ENCODE assay signal across 17 cellular contexts in the genomic region with DNA sequence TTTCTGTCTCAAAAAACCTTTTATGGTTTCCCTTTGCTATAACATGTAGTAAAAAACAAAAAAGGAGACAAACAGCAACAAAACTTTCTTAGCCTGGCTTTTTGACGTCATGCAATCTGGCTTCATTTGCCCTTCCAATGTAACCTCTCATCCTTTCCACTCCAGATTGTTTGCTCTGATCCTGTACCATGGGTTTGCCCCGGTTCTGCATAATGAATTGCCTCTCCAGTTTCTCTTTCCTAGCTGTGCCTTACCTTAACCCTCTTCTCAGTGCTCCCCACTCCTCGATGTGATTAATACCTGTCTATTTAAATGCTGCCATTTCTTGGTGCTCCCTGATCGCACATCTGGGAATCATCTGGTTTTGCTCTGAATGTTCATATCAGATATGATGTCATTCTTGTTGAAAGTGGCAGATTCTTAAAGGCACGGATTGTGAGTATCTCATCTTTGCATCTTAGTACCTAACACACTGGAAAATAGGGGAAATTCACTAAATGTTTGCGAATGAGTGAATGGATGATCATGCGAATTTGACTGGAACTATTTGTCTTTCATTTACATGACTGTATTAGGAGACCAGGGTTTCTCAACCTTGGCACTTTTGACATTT. TPM values are rescaled to one million over a fixed set of nuclear protein-coding genes. Genes with fewer than 3 reads are reported as not detected.
DNase-seq lines count a peak whose midpoint lies in the region; TF ChIP-seq lines count a peak whose summit lies in the region.
"Had no signal": no experiment of that assay in that cellular context is flagged by ENCODE, and none has a peak within 500 bp of the region (broad histone marks: within the 10 kb centered on the region; RNA-seq: fewer than 3 reads in every experiment).

No MANE protein-coding gene starts in this region.

- no peak overlapping the region for H3K4me3 Mint-ChIP-seq in activated naive CD8-positive, alpha-beta T cell treated with anti-CD3 and anti-CD28 coated beads for 36 hours
- H3K4me3 Mint-ChIP-seq: CD4-positive, CD25-positive, alpha-beta regulatory T cell had no signal

- peaks cover 16% of the 10 kb centered on the region for H3K79me1 ChIP-seq in trophoblast cell (ENCODE audit: low read length)

- H3K27me3 ChIP-seq in SK-N-SH (ENCODE audit: insufficient read depth) (no peaks in the 10 kb centered on the region), trophoblast cell (ENCODE audit: insufficient read depth, low read length) (no peaks in the 10 kb centered on the region)
- H3K27me3 ChIP-seq: BE2C, MG63, SJCRH30 had no signal

- POLR2A ChIA-PET in SK-N-SH (lab: Yijun Ruan, JAX), result no interaction called here

- H3K14ac ChIP-seq in trophoblast cell (ENCODE audit: low read length), result no peak overlapping the region

- no peaks in the 10 kb centered on the region for H3K27me3 Mint-ChIP-seq in activated naive CD8-positive, alpha-beta T cell treated with anti-CD3 and anti-CD28 coated beads for 36 hours
- H3K27me3 Mint-ChIP-seq: CD4-positive, CD25-positive, alpha-beta regulatory T cell had no signal

- H3K4me1 ChIP-seq in SK-N-SH (ENCODE audit: control insufficient read depth in 1 of 2, insufficient read depth in 2 of 2, low read depth in 1 of 2, low read length in 1 of 2) (peaks cover 0 to 19% of the 10 kb centered on the region in 2 experiments; a peak in 2 of 4 replicates), trophoblast cell (ENCODE audit: control insufficient read depth in 1 of 2, insufficient read depth in 2 of 2, low read length in 2 of 2) (peaks cover 3 to 7% of the 10 kb centered on the region in 2 experiments)
- H3K4me1 ChIP-seq: BE2C, SJCRH30 had no signal

- H3K4me1 Mint-ChIP-seq in activated naive CD8-positive, alpha-beta T cell treated with anti-CD3 and anti-CD28 coated beads for 36 hours, result no peaks in the 10 kb centered on the region
- H3K4me1 Mint-ChIP-seq: CD4-positive, CD25-positive, alpha-beta regulatory T cell had no signal

- H3K4me3 ChIP-seq in SK-N-SH (ENCODE audit: low read depth in 2 of 2, low read length in 1 of 2), result no peak overlapping the region
- no peak overlapping the region for H3K4me3 ChIP-seq in trophoblast cell (ENCODE audit: low read depth, low read length)
- H3K4me3 ChIP-seq: GM12878, GM23248, MG63, SJCRH30 had no signal

- peak overlapping the region; percentile 43 for H4K91ac ChIP-seq in trophoblast cell (ENCODE audit: low read depth, low read length)

- no peaks in the 10 kb centered on the region for H3F3A ChIP-seq in SK-N-SH (replicated peaks; ENCODE audit: insufficient read depth)

- 4% methylated on average over 7 of the region's 7 CpGs for WGBS in SK-N-SH (ENCODE audit: low lambda C conversion rate)
- WGBS in trophoblast cell (ENCODE audit: extremely low coverage, insufficient coverage, insufficient read length), result no CpG with 5 or more reads among the region's 7 CpGs

- TF ChIP-seq EP300 in SK-N-SH (IDR thresholded peaks at IDR 0.05; ENCODE audit: borderline replicate concordance in 1 of 2, low read depth in 1 of 2, low read length in 1 of 2), result peak in 1 of 2 experiments; percentile 64; a peak in 2 of 4 replicates

- no peaks in the 10 kb centered on the region for H4K20me1 ChIP-seq in SK-N-SH (ENCODE audit: insufficient read depth)

- H4K12ac ChIP-seq in trophoblast cell (ENCODE audit: low read depth, low read length), result no peak overlapping the region

- DNase-seq in NCI-H82 (lab: John Stamatoyannopoulos, UW), result peak; percentile 38
- no peak for DNase-seq in NCI-H82 treated with DMSO at 0.1 percent for 48 hours (lab: John Stamatoyannopoulos, UW; ENCODE audit: unreplicated experiment)
- DNase-seq in NCI-H187 treated with DMSO at 0.1 percent for 48 hours (lab: John Stamatoyannopoulos, UW), result peak; percentile 26
- DNase-seq in SK-N-SH, result peak; percentile 31
- peak in 1 of 2 donors; percentile 70 for DNase-seq in trophoblast cell
- DNase-seq in activated naive CD8-positive, alpha-beta T cell treated with anti-CD3 and anti-CD28 coated beads for 36 hours, result no peak
- no peak for DNase-seq in activated gamma-delta T cell treated with Interleukin-2 at 50 U/mL for 16 hours
- no peak for DNase-seq in NCI-H345 treated with DMSO at 0.1 percent for 48 hours (lab: John Stamatoyannopoulos, UW; ENCODE audit: unreplicated experiment)
- DNase-seq: BE2C; Caco-2; CD4-positive, CD25-positive, alpha-beta regulatory T cell; GM23248; MG63; NCI-H1048; NCI-H146; SJCRH30 had no signal

- H3K9me2 ChIP-seq in SK-N-SH, result no peaks in the 10 kb centered on the region

- H2BK5ac ChIP-seq in trophoblast cell (ENCODE audit: low read depth, low read length, poor library complexity), result no peak overlapping the region

- H3K4ac ChIP-seq in trophoblast cell (ENCODE audit: low read depth, low read length), result no peak overlapping the region

- no peaks in the 10 kb centered on the region for H3K36me3 Mint-ChIP-seq in activated naive CD8-positive, alpha-beta T cell treated with anti-CD3 and anti-CD28 coated beads for 36 hours
- H3K36me3 Mint-ChIP-seq: CD4-positive, CD25-positive, alpha-beta regulatory T cell had no signal

- H3K79me2 ChIP-seq in SK-N-SH (ENCODE audit: insufficient read depth) (no peaks in the 10 kb centered on the region), trophoblast cell (ENCODE audit: control insufficient read depth, insufficient read depth, low read length, poor library complexity) (peaks cover 2% of the 10 kb centered on the region)

- no peak overlapping the region for H3K18ac ChIP-seq in trophoblast cell (ENCODE audit: low read length)

- peak overlapping the region in 1 of 2 experiments; percentile 66; a peak in 2 of 4 replicates for H3K27ac ChIP-seq in SK-N-SH (ENCODE audit: low read depth in 2 of 2, low read length in 1 of 2)
- no peak overlapping the region for H3K27ac ChIP-seq in trophoblast cell (ENCODE audit: low read depth, low read length)
- H3K27ac ChIP-seq: GM23248, SJCRH30 had no signal

- no peak for TF ChIP-seq RAD21 in SK-N-SH (IDR thresholded peaks at IDR 0.05; ENCODE audit: low read length)

- H3K9me3 ChIP-seq in SK-N-SH (no peaks in the 10 kb centered on the region), trophoblast cell (ENCODE audit: insufficient read depth, low read depth, low read length) (no peaks in the 10 kb centered on the region)
- H3K9me3 ChIP-seq: BE2C, MG63, SJCRH30 had no signal

- no peak overlapping the region for H4K8ac ChIP-seq in trophoblast cell (ENCODE audit: low read depth, low read length)

- peak overlapping the region; percentile 30 for H2AK5ac ChIP-seq in trophoblast cell (ENCODE audit: low read length)

- peak overlapping the region; percentile 73 for H2BK12ac ChIP-seq in trophoblast cell (ENCODE audit: low read length)

- no peak overlapping the region for H3K27ac Mint-ChIP-seq in activated naive CD8-positive, alpha-beta T cell treated with anti-CD3 and anti-CD28 coated beads for 36 hours
- H3K27ac Mint-ChIP-seq: CD4-positive, CD25-positive, alpha-beta regulatory T cell had no signal

- H2AFZ ChIP-seq in SK-N-SH (ENCODE audit: low read depth), result no peak overlapping the region
- H2AFZ ChIP-seq in trophoblast cell (ENCODE audit: insufficient read depth, low read length, poor library complexity), result no peak overlapping the region
- H2AFZ ChIP-seq: GM23248 had no signal

- H3K23ac ChIP-seq in trophoblast cell (ENCODE audit: low read length), result no peak overlapping the region

- H2BK120ac ChIP-seq in trophoblast cell (ENCODE audit: insufficient read depth, low read length, poor library complexity), result peak overlapping the region; percentile 16

- H3K4me2 ChIP-seq in SK-N-SH (no peak overlapping the region), trophoblast cell (ENCODE audit: low read length) (no peak overlapping the region)

- CTCF ChIA-PET in SK-N-SH (lab: Yijun Ruan, JAX), result interaction anchor here (0.6 to 2.2 kb wide), 3 partner anchors 45 to 64 kb away, joined by 3 to 9 read pairs (median 3); a partner anchor contains a TSS

- no peaks in the 10 kb centered on the region for H3K36me3 ChIP-seq in SK-N-SH (replicated peaks in 1 of 2; ENCODE audit: control insufficient read depth in 1 of 2, insufficient read depth in 2 of 2, low read length in 1 of 2)
- no peaks in the 10 kb centered on the region for H3K36me3 ChIP-seq in trophoblast cell (ENCODE audit: control insufficient read depth in 1 of 2, insufficient read depth in 2 of 2, low read length in 2 of 2)
- H3K36me3 ChIP-seq: BE2C, MG63, SJCRH30 had no signal

- H3K9me3 Mint-ChIP-seq in activated naive CD8-positive, alpha-beta T cell treated with anti-CD3 and anti-CD28 coated beads for 36 hours, result no peaks in the 10 kb centered on the region

- no peak for TF ChIP-seq CTCF in SK-N-SH (IDR thresholded peaks at IDR 0.05)

- H3K9ac ChIP-seq in SK-N-SH (no peak overlapping the region), trophoblast cell (ENCODE audit: low read length) (no peak overlapping the region)
- H3K9ac ChIP-seq: GM23248 had no signal

TF ChIP-seq in SK-N-SH, 30 proteins besides CTCF, POLR2A, EP300 and RAD21 (continues in another document):
- TF ChIP-seq, protein P1, sequence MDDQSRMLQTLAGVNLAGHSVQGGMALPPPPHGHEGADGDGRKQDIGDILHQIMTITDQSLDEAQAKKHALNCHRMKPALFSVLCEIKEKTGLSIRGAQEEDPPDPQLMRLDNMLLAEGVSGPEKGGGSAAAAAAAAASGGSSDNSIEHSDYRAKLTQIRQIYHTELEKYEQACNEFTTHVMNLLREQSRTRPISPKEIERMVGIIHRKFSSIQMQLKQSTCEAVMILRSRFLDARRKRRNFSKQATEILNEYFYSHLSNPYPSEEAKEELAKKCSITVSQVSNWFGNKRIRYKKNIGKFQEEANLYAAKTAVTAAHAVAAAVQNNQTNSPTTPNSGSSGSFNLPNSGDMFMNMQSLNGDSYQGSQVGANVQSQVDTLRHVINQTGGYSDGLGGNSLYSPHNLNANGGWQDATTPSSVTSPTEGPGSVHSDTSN (IDR thresholded peaks at IDR 0.05), result no peak
- no peak for TF ChIP-seq JUND (IDR thresholded peaks at IDR 0.05)
- TF ChIP-seq GATA2 (CRISPR knock-in tag; IDR thresholded peaks at IDR 0.05), result peak; percentile 89

RNA-seq across cellular contexts. Expression of a gene that starts 50.5 kb away (rescaled TPM):
- 16.0 and 25.7 TPM in 2 replicates for polyA plus RNA-seq in SK-N-SH (2012; rRNA removed)
- 13.0 and 16.7 TPM in 2 replicates for polyA plus RNA-seq in SK-N-SH (2012; cell fraction: cytosol; rRNA removed)
- polyA plus RNA-seq in SK-N-SH (2012; cell fraction: nucleus; rRNA removed), result 38.2 and 77.1 TPM in 2 replicates
- polyA plus RNA-seq in trophoblast cell (2013), result 73.1 and 78.5 TPM in 2 replicates
- total RNA-seq in activated naive CD8-positive, alpha-beta T cell treated with anti-CD3 and anti-CD28 coated beads for 36 hours, result under 1 TPM; 0.22 to 0.52 TPM

Comparison
In these comparisons a context has a peak if more than half of its experiments do, and no peak if none do; other contexts are left out.
1. DNase-seq: peak in NCI-H82 (single experiment), NCI-H187 treated with DMSO at 0.1 percent for 48 hours (single experiment) and SK-N-SH (single experiment); none in NCI-H82 treated with DMSO at 0.1 percent for 48 hours (single experiment), activated naive CD8-positive, alpha-beta T cell treated with anti-CD3 and anti-CD28 coated beads for 36 hours (single experiment), activated gamma-delta T cell treated with Interleukin-2 at 50 U/mL for 16 hours (single experiment) and NCI-H345 treated with DMSO at 0.1 percent for 48 hours (single experiment).